1 cellular context compared by ENCODE assay signal in the genomic region with DNA sequence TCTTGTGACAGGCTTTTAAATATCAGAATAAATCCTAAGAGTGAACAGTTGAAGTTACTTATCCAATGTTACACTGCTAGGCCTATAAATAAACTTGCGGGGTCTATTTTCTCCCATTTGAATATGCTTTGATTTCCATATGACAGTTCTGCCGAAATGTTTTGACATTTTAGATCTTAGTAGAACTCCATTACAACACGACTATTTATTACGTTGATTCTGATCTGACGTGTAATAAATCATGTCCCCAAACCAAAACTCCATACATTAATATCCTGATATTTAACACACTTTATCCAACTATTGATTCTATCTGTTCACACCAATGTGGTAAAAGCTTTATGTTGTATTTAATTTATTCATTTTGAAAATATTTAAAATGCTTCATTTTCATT.
TF ChIP-seq lines count a peak whose summit lies in the region.

No MANE protein-coding gene starts in this region.

TF ChIP-seq in K562, 482 proteins besides CTCF, POLR2A, EP300 and RAD21 (continued from another document and continues in another):
- TF ChIP-seq MEIS2 (IDR thresholded peaks at IDR 0.05; ENCODE audit: partially characterized antibody): peak; percentile 95
- TF ChIP-seq ZFP91 (CRISPR knock-in tag; IDR thresholded peaks at IDR 0.05): no peak
- TF ChIP-seq GTF2E2 (tag; IDR thresholded peaks at IDR 0.05): no peak
- TF ChIP-seq MGA (IDR thresholded peaks at IDR 0.05): no peak
- TF ChIP-seq MAFG (tag; conservative IDR thresholded peaks at IDR 0.05): no peak
- TF ChIP-seq EP400 (IDR thresholded peaks at IDR 0.05): peak; percentile 4; the same call in 1 of the 2 replicates
- TF ChIP-seq, protein P1, sequence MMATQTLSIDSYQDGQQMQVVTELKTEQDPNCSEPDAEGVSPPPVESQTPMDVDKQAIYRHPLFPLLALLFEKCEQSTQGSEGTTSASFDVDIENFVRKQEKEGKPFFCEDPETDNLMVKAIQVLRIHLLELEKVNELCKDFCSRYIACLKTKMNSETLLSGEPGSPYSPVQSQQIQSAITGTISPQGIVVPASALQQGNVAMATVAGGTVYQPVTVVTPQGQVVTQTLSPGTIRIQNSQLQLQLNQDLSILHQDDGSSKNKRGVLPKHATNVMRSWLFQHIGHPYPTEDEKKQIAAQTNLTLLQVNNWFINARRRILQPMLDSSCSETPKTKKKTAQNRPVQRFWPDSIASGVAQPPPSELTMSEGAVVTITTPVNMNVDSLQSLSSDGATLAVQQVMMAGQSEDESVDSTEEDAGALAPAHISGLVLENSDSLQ (IDR thresholded peaks at IDR 0.05): peak; percentile 91
- TF ChIP-seq NCOA6 (IDR thresholded peaks at IDR 0.05): no peak
- TF ChIP-seq, protein P2, sequence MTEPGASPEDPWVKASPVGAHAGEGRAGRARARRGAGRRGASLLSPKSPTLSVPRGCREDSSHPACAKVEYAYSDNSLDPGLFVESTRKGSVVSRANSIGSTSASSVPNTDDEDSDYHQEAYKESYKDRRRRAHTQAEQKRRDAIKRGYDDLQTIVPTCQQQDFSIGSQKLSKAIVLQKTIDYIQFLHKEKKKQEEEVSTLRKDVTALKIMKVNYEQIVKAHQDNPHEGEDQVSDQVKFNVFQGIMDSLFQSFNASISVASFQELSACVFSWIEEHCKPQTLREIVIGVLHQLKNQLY (CRISPR knock-in tag; conservative IDR thresholded peaks at IDR 0.05): no peak
- no peak for TF ChIP-seq MAFF (IDR thresholded peaks at IDR 0.05; ENCODE audit: low read length)
- TF ChIP-seq, protein P3, sequence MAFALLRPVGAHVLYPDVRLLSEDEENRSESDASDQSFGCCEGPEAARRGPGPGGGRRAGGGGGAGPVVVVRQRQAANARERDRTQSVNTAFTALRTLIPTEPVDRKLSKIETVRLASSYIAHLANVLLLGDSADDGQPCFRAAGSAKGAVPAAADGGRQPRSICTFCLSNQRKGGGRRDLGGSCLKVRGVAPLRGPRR (CRISPR knock-in tag; IDR thresholded peaks at IDR 0.05): no peak
- no peak for TF ChIP-seq NFIC (IDR thresholded peaks at IDR 0.05)
- TF ChIP-seq ZZZ3 (IDR thresholded peaks at IDR 0.05): no peak
- TF ChIP-seq SIN3B (IDR thresholded peaks at IDR 0.05; ENCODE audit: low read depth): no peak
- no peak for TF ChIP-seq RBM25 (IDR thresholded peaks at IDR 0.05; ENCODE audit: low read depth, low read length, severe bottlenecking)
- no peak for TF ChIP-seq PTTG1 (tag; IDR thresholded peaks at IDR 0.05; ENCODE audit: low read depth)
- no peak for TF ChIP-seq HNRNPK (IDR thresholded peaks at IDR 0.05; ENCODE audit: low read depth, low read length, poor library complexity, severe bottlenecking)
- TF ChIP-seq FOS (IDR thresholded peaks at IDR 0.05; ENCODE audit: extremely low read depth, insufficient read length): no peak
- TF ChIP-seq CBX2 (IDR thresholded peaks at IDR 0.05; ENCODE audit: insufficient read depth, low read length, poor library complexity, severe bottlenecking): no peak
- no peak for TF ChIP-seq ILF3 (IDR thresholded peaks at IDR 0.05; ENCODE audit: borderline replicate concordance)
- TF ChIP-seq ZNF764 (CRISPR knock-in tag; IDR thresholded peaks at IDR 0.05; ENCODE audit: low read depth): no peak
- TF ChIP-seq, protein P4, sequence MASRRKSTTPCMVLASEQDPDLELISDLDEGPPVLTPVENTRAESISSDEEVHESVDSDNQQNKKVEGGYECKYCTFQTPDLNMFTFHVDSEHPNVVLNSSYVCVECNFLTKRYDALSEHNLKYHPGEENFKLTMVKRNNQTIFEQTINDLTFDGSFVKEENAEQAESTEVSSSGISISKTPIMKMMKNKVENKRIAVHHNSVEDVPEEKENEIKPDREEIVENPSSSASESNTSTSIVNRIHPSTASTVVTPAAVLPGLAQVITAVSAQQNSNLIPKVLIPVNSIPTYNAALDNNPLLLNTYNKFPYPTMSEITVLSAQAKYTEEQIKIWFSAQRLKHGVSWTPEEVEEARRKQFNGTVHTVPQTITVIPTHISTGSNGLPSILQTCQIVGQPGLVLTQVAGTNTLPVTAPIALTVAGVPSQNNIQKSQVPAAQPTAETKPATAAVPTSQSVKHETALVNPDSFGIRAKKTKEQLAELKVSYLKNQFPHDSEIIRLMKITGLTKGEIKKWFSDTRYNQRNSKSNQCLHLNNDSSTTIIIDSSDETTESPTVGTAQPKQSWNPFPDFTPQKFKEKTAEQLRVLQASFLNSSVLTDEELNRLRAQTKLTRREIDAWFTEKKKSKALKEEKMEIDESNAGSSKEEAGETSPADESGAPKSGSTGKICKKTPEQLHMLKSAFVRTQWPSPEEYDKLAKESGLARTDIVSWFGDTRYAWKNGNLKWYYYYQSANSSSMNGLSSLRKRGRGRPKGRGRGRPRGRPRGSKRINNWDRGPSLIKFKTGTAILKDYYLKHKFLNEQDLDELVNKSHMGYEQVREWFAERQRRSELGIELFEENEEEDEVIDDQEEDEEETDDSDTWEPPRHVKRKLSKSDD (conservative IDR thresholded peaks at IDR 0.05; ENCODE audit: low read length): no peak
- no peak for TF ChIP-seq NR2C2 (CRISPR knock-in tag; IDR thresholded peaks at IDR 0.05)
- 0 out of 2 replicates have a peak, but pooled peaks have one; percentile 5 for TF ChIP-seq NR2C2 (tag; IDR thresholded peaks at IDR 0.05)
- no peak for TF ChIP-seq JUNB (CRISPR knock-in tag; conservative IDR thresholded peaks at IDR 0.05)
- TF ChIP-seq ZBTB12 (CRISPR knock-in tag; IDR thresholded peaks at IDR 0.05): no peak
- no peak for TF ChIP-seq MLLT1 (IDR thresholded peaks at IDR 0.05)
- no peak for TF ChIP-seq GTF2A2 (tag; IDR thresholded peaks at IDR 0.05)
- TF ChIP-seq TAF15 (IDR thresholded peaks at IDR 0.05; ENCODE audit: low read depth, low read length): no peak
- TF ChIP-seq SNIP1 (IDR thresholded peaks at IDR 0.05; ENCODE audit: low read depth): no peak
- peak; percentile 14 for TF ChIP-seq DACH1 (IDR thresholded peaks at IDR 0.05; ENCODE audit: partially characterized antibody)
- TF ChIP-seq PBX2 (CRISPR knock-in tag; IDR thresholded peaks at IDR 0.05; ENCODE audit: low read depth): no peak
- TF ChIP-seq PBX2 (tag; conservative IDR thresholded peaks at IDR 0.05; ENCODE audit: low read depth): peak; percentile 90
